ENCODE assay signal across 19 cellular contexts in the genomic region with DNA sequence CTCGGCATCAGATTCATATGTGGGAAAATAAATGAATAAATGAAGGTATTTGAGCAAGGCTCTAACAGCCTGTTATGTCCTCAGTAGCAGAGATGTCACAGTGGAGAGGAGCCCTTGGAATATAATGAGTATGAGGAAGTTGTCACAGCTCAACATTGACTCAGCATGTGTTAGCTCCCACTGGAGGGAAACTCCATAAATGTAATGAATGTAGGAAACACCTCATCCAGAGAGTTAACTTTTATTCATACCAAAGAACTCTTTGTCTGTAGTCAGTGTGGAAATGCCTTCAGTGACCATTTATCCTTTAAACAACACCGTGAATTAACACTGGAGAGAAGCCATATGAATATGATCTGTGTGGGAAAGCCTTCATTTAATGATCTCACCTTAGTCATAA. TPM values are rescaled to one million over a fixed set of nuclear protein-coding genes. Genes with fewer than 3 reads are reported as not detected.
DNase-seq lines count a peak whose midpoint lies in the region; ATAC-seq and TF ChIP-seq lines count a peak whose summit lies in the region.
"Had no signal": no experiment of that assay in that cellular context is flagged by ENCODE, and none has a peak within 500 bp of the region (broad histone marks: within the 10 kb centered on the region; RNA-seq: fewer than 3 reads in every experiment).

No MANE protein-coding gene starts in this region.

- CTCF ChIA-PET in activated CD8-positive, alpha-beta T cell treated with anti-CD3 and anti-CD28 coated beads, Interleukin-2, amount 10 ng/mL, durations not matched to agents 7 days and 5 days (lab: Charles Lee), result no interaction called here

- ATAC-seq in activated CD8-positive, alpha-beta T cell treated with anti-CD3 and anti-CD28 coated beads, Interleukin-2, amount 10 ng/mL, durations not matched to agents 7 days and 5 days, result no peak
- no peak for ATAC-seq in GM21576 (IDR thresholded peaks at IDR 0.05; ENCODE audit: unreplicated experiment)
- ATAC-seq: HepG2, T-helper 17 cell had no signal

- TF ChIP-seq CTCF in mesothelial cell of epicardium (IDR thresholded peaks at IDR 0.05; ENCODE audit: unreplicated experiment), result no peak

- H3K27ac Mint-ChIP-seq in activated CD8-positive, alpha-beta T cell treated with anti-CD3 and anti-CD28 coated beads, Interleukin-2, amount 10 ng/mL, durations not matched to agents 7 days and 5 days, result no peak overlapping the region
- H3K27ac Mint-ChIP-seq in mesothelial cell of epicardium, result no peak overlapping the region
- H3K27ac Mint-ChIP-seq: CD4-positive, CD25-positive, alpha-beta regulatory T cell; memory B cell; nephron; T-helper 17 cell had no signal

- H3K4me3 Mint-ChIP-seq in activated CD8-positive, alpha-beta T cell treated with anti-CD3 and anti-CD28 coated beads, Interleukin-2, amount 10 ng/mL, durations not matched to agents 7 days and 5 days, result no peak overlapping the region
- H3K4me3 Mint-ChIP-seq in mesothelial cell of epicardium, result no peak overlapping the region
- H3K4me3 Mint-ChIP-seq: CD4-positive, CD25-positive, alpha-beta regulatory T cell; memory B cell; nephron; T-helper 17 cell had no signal

- DNase-seq in Daoy (ENCODE audit: low read depth) (peak; percentile 58), HPDE6-E6E7 (ENCODE audit: extremely low spot score) (peak; percentile 26), RPMI7951 (ENCODE audit: low read depth) (peak; percentile 28), glomerular visceral epithelial cell (ENCODE audit: extremely low spot score) (peak; percentile 10), mesothelial cell of epicardium (ENCODE audit: low spot score in 2 of 2, unreplicated experiment in 2 of 2) (no peak)
- no peak for DNase-seq in activated CD8-positive, alpha-beta T cell treated with anti-CD3 and anti-CD28 coated beads, Interleukin-2, amount 10 ng/mL, durations not matched to agents 7 days and 5 days
- DNase-seq: activated naive CD4-positive, alpha-beta T cell; CD4-positive, CD25-positive, alpha-beta regulatory T cell; central memory CD4-positive, alpha-beta T cell; DMS153; NCI-H146; NCI-H774; sigmoid colon; T-helper 17 cell; WERI-Rb-1 had no signal

- H3K27me3 Mint-ChIP-seq in activated CD8-positive, alpha-beta T cell treated with anti-CD3 and anti-CD28 coated beads, Interleukin-2, amount 10 ng/mL, durations not matched to agents 7 days and 5 days (ENCODE audit: low read depth), result no peaks in the 10 kb centered on the region
- H3K27me3 Mint-ChIP-seq in mesothelial cell of epicardium (ENCODE audit: low read depth), result no peaks in the 10 kb centered on the region
- H3K27me3 Mint-ChIP-seq: CD4-positive, CD25-positive, alpha-beta regulatory T cell; memory B cell; T-helper 17 cell had no signal

- POLR2A ChIA-PET in activated CD8-positive, alpha-beta T cell treated with anti-CD3 and anti-CD28 coated beads, Interleukin-2, amount 10 ng/mL, durations not matched to agents 7 days and 5 days (lab: Charles Lee), result no interaction called here

- no peaks in the 10 kb centered on the region for H3K36me3 Mint-ChIP-seq in activated CD8-positive, alpha-beta T cell treated with anti-CD3 and anti-CD28 coated beads, Interleukin-2, amount 10 ng/mL, durations not matched to agents 7 days and 5 days (ENCODE audit: low read depth)
- H3K36me3 Mint-ChIP-seq in mesothelial cell of epicardium, result no peaks in the 10 kb centered on the region
- H3K36me3 Mint-ChIP-seq: CD4-positive, CD25-positive, alpha-beta regulatory T cell had no signal

- H3K4me1 Mint-ChIP-seq in activated CD8-positive, alpha-beta T cell treated with anti-CD3 and anti-CD28 coated beads, Interleukin-2, amount 10 ng/mL, durations not matched to agents 7 days and 5 days (ENCODE audit: low read depth), result no peaks in the 10 kb centered on the region
- peaks cover 32% of the 10 kb centered on the region for H3K4me1 Mint-ChIP-seq in mesothelial cell of epicardium
- H3K4me1 Mint-ChIP-seq: CD4-positive, CD25-positive, alpha-beta regulatory T cell; memory B cell; nephron; T-helper 17 cell had no signal

- no peaks in the 10 kb centered on the region for H3K9me3 Mint-ChIP-seq in activated CD8-positive, alpha-beta T cell treated with anti-CD3 and anti-CD28 coated beads, Interleukin-2, amount 10 ng/mL, durations not matched to agents 7 days and 5 days (ENCODE audit: insufficient read depth)
- H3K9me3 Mint-ChIP-seq in mesothelial cell of epicardium, result no peaks in the 10 kb centered on the region
- H3K9me3 Mint-ChIP-seq: CD4-positive, CD25-positive, alpha-beta regulatory T cell; memory B cell had no signal

RNA-seq across cellular contexts. Expression of gene CYP1B1, which starts 59.8 kb away (rescaled TPM):
- total RNA-seq in Daoy (2014; rRNA removed; shearing (Covaris generic)), result 35.0 and 35.4 TPM in 2 replicates
- 0.39 and 1.2 TPM in 2 replicates for total RNA-seq in RPMI7951 (2014; rRNA removed; shearing (Covaris generic))
- 1 to 10 TPM; 1.9 to 2.3 TPM for total RNA-seq in activated CD8-positive, alpha-beta T cell treated with anti-CD3 and anti-CD28 coated beads, Interleukin-2, amount 10 ng/mL, durations not matched to agents 7 days and 5 days
- 50.4 to 55.6 TPM (median 54.5 TPM) in 3 replicates for total RNA-seq in mesothelial cell of epicardium
- total RNA-seq: CD4-positive, CD25-positive, alpha-beta regulatory T cell; HepG2 had no signal

Comparison
In these comparisons a context has a peak if more than half of its experiments do, and no peak if none do; other contexts are left out.
1. DNase-seq: peak in Daoy (single experiment), HPDE6-E6E7 (single experiment), RPMI7951 (single experiment) and glomerular visceral epithelial cell (single experiment); none in activated CD8-positive, alpha-beta T cell treated with anti-CD3 and anti-CD28 coated beads, Interleukin-2, amount 10 ng/mL, durations not matched to agents 7 days and 5 days (single experiment) and mesothelial cell of epicardium (0 of 2).
2. RNA of gene CYP1B1, which starts 59.8 kb away (total RNA-seq): 50.4 to 55.6 TPM in mesothelial cell of epicardium and 35.0 to 35.4 TPM in Daoy; 1.9 to 2.3 TPM in activated CD8-positive, alpha-beta T cell treated with anti-CD3 and anti-CD28 coated beads, Interleukin-2, amount 10 ng/mL, durations not matched to agents 7 days and 5 days and 0.39 to 1.2 TPM in RPMI7951; every median in the first group is over 10 times any median in the second.